In the genomic region with DNA sequence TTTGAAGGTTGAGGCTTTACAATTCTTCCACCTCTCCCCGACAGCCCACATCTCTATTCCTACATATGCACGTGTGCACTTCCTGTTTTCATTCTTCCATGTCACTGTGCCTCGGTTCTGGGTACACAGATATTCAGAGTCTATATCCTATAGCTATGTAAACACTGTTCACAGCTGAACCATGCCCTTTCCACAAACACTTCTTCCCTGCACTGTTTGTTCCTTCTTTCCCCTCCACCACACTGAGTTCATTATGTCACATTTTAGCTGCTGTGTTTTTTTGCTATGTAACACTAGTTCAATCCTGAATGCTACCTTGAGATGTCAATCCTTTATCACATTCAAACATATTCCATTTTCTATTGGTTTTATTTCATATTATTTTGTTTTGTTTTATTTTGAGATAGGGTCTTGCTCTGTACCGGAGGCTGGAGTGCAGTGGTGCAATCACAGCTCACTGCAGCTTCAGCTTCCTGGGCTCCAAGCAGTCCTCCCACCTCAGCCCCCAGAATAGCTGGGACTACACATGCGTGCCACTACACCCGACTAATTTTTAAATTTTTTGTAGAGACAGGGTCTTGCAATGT, we compare ENCODE assay signal across 1 cellular context.
A peak's percentile ranks its signal among the peaks of the same experiment; 100 is the strongest.
TF ChIP-seq lines count a peak whose summit lies in the region.

No MANE protein-coding gene starts in this region.

TF ChIP-seq in K562, 482 proteins besides CTCF, POLR2A, EP300 and RAD21 (continued from another document):
- TF ChIP-seq MYC (IDR thresholded peaks at IDR 0.05; ENCODE audit: low read depth, low read length), result peak; percentile 40; the same call in 1 of the 2 replicates
- no peak for TF ChIP-seq MYC (CRISPR knock-in tag; IDR thresholded peaks at IDR 0.05; ENCODE audit: borderline replicate concordance, low read depth)
- TF ChIP-seq EP400 (IDR thresholded peaks at IDR 0.05), result peak; percentile 23; the same call in 1 of the 2 replicates
- TF ChIP-seq MNT (conservative IDR thresholded peaks at IDR 0.05), result peak; percentile 47 to 64; a peak in 3 of 4 replicates
- TF ChIP-seq FOXK2 (conservative IDR thresholded peaks at IDR 0.05 in 1 of 2, IDR thresholded peaks at IDR 0.05 in 1 of 2; ENCODE audit: low read depth in 2 of 2), result peak; percentile 86 to 91
- peak in 1 of 2 experiments; percentile 81; a peak in 2 of 4 replicates for TF ChIP-seq FOXA3 (CRISPR knock-in tag; conservative IDR thresholded peaks at IDR 0.05 in 1 of 2, IDR thresholded peaks at IDR 0.05 in 1 of 2)
- no peak for TF ChIP-seq EWSR1 (IDR thresholded peaks at IDR 0.05; ENCODE audit: borderline replicate concordance, low read depth, partially characterized antibody)
- TF ChIP-seq ZNF592 (IDR thresholded peaks at IDR 0.05), result peak; percentile 49; the same call in 1 of the 2 replicates
- no peak for TF ChIP-seq PHF20 (IDR thresholded peaks at IDR 0.05; ENCODE audit: partially characterized antibody)
- TF ChIP-seq SPI1 (IDR thresholded peaks at IDR 0.05; ENCODE audit: borderline replicate concordance, low read depth, low read length), result peak; percentile 98
- TF ChIP-seq ELF1 (tag; IDR thresholded peaks at IDR 0.05), result 0 out of 2 replicates have a peak, but pooled peaks have one; percentile 50
- no peak for TF ChIP-seq HDAC1 (IDR thresholded peaks at IDR 0.05)
- TF ChIP-seq, protein P1, sequence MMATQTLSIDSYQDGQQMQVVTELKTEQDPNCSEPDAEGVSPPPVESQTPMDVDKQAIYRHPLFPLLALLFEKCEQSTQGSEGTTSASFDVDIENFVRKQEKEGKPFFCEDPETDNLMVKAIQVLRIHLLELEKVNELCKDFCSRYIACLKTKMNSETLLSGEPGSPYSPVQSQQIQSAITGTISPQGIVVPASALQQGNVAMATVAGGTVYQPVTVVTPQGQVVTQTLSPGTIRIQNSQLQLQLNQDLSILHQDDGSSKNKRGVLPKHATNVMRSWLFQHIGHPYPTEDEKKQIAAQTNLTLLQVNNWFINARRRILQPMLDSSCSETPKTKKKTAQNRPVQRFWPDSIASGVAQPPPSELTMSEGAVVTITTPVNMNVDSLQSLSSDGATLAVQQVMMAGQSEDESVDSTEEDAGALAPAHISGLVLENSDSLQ (IDR thresholded peaks at IDR 0.05), result 0 out of 2 replicates have a peak, but pooled peaks have one; percentile 19
- no peak for TF ChIP-seq SAFB2 (IDR thresholded peaks at IDR 0.05; ENCODE audit: borderline replicate concordance, low read depth, low read length, severe bottlenecking)
- no peak for TF ChIP-seq SNIP1 (IDR thresholded peaks at IDR 0.05; ENCODE audit: low read depth)
- peak; percentile 64 for TF ChIP-seq L3MBTL2 (IDR thresholded peaks at IDR 0.05)
- no peak for TF ChIP-seq TRIM28 (IDR thresholded peaks at IDR 0.05)
